In the genomic region with DNA sequence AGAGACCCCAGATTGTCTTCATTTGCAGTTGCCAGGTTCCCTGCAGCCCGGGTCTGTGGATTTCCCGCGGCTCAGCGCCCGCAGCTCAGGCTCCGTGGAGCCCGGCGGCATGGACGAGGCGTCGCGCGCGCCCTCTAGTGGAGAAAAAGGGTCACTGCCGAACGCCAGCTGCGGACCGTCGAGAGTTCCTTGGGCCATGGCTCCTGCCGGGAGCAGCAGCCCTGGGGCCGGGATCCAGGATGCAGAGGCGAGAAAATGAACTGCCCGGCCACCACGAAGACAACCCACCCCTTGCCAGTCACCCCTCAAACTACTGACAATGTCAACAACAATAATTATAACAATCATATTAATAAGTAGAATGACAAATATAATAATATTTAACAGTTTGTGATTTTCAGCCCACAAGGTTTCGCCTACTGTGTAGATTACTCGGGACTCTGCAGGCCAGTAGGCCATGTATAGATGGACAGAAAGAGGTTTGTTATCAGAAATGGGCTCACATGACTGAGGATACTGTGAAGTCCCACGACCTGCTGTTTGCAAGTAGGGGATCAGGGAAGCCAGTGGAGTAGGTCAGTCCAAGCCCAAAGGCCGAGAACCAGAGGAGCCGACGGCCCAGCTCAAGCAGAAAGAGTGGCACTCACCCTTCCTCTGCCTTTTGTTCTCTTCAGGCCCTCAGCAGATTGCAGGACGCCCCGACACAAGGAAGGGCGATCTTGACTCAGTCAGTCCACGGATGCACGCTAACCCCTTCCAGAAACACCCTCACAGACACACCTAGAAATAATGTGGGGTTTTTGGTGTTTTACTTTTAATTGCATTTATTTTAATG, we compare ENCODE assay signal across 1 cellular context.
TF ChIP-seq lines count a peak whose summit lies in the region.

No MANE protein-coding gene starts in this region.

TF ChIP-seq in SK-N-SH, 30 proteins besides CTCF, POLR2A, EP300 and RAD21 (continued from another document):
- TF ChIP-seq RXRA (IDR thresholded peaks at IDR 0.05; ENCODE audit: borderline replicate concordance, low read depth) (no peak), SMC3 (IDR thresholded peaks at IDR 0.05; ENCODE audit: low read depth, low read length) (peak; percentile 80), RCOR1 (IDR thresholded peaks at IDR 0.05; ENCODE audit: low read length) (peak; percentile 27; the same call in 1 of the 2 replicates), GATA2 (CRISPR knock-in tag; IDR thresholded peaks at IDR 0.05) (no peak)
- TF ChIP-seq, protein P1, sequence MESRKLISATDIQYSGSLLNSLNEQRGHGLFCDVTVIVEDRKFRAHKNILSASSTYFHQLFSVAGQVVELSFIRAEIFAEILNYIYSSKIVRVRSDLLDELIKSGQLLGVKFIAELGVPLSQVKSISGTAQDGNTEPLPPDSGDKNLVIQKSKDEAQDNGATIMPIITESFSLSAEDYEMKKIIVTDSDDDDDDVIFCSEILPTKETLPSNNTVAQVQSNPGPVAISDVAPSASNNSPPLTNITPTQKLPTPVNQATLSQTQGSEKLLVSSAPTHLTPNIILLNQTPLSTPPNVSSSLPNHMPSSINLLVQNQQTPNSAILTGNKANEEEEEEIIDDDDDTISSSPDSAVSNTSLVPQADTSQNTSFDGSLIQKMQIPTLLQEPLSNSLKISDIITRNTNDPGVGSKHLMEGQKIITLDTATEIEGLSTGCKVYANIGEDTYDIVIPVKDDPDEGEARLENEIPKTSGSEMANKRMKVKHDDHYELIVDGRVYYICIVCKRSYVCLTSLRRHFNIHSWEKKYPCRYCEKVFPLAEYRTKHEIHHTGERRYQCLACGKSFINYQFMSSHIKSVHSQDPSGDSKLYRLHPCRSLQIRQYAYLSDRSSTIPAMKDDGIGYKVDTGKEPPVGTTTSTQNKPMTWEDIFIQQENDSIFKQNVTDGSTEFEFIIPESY (IDR thresholded peaks at IDR 0.05; ENCODE audit: borderline replicate concordance, low read depth): no peak
